Comparison of ENCODE assay signal across 8 cellular contexts in genomic region chr17:81710514-81711308, GRCh38. TPM values are rescaled to one million over a fixed set of nuclear protein-coding genes. Genes with fewer than 3 reads are reported as not detected.
DNase-seq lines count a peak whose midpoint lies in the region; ATAC-seq and TF ChIP-seq lines count a peak whose summit lies in the region.

No MANE protein-coding gene starts in this region.

- H2BK12ac ChIP-seq in trophoblast cell (ENCODE audit: low read length), result no peak overlapping the region

- H2BK120ac ChIP-seq in trophoblast cell (ENCODE audit: insufficient read depth, low read length, poor library complexity), result no peak overlapping the region

- no peaks in the 10 kb centered on the region for H3K27me3 ChIP-seq in heart left ventricle
- no peaks in the 10 kb centered on the region for H3K27me3 ChIP-seq in RWPE2 (ENCODE audit: insufficient read depth, poor library complexity, severe bottlenecking)
- H3K27me3 ChIP-seq in endocrine pancreas (ENCODE audit: control insufficient read depth, insufficient read depth, low read length), result no peaks in the 10 kb centered on the region
- no peaks in the 10 kb centered on the region for H3K27me3 ChIP-seq in trophoblast cell (ENCODE audit: insufficient read depth, low read length)

- no peak for DNase-seq in heart left ventricle
- DNase-seq in left ventricle myocardium superior, result no peak
- no peak for DNase-seq in RWPE2 (ENCODE audit: low spot score)
- no peak for DNase-seq in trophoblast cell
- no peak for DNase-seq in putamen (ENCODE audit: low spot score)
- DNase-seq in NCI-H345 treated with DMSO at 0.1 percent for 48 hours (lab: John Stamatoyannopoulos, UW; ENCODE audit: unreplicated experiment), result no peak
- DNase-seq in T1000 (lab: John Stamatoyannopoulos, UW), result no peak

- H3K4me3 ChIP-seq in heart left ventricle, result peak overlapping the region in 9 of 12 donors; percentile 59 to 98 (median 82)
- no peak overlapping the region for H3K4me3 ChIP-seq in RWPE2 (ENCODE audit: severe bottlenecking)
- H3K4me3 ChIP-seq in endocrine pancreas (ENCODE audit: control insufficient read depth, insufficient read depth, low read length), result no peak overlapping the region
- H3K4me3 ChIP-seq in trophoblast cell (ENCODE audit: low read depth, low read length), result no peak overlapping the region

- peak in 2 of 4 donors; percentile 3 to 31 for ATAC-seq in heart left ventricle
- no peak for ATAC-seq in left ventricle myocardium superior
- no peak for ATAC-seq in RWPE2 (ENCODE audit: low read depth)

- H2BK5ac ChIP-seq in trophoblast cell (ENCODE audit: low read depth, low read length, poor library complexity), result no peak overlapping the region

- H3K9ac ChIP-seq in endocrine pancreas (ENCODE audit: control insufficient read depth, insufficient read depth, low read length) (peak overlapping the region; percentile 27), trophoblast cell (ENCODE audit: low read length) (no peak overlapping the region)

- peaks cover 4% of the 10 kb centered on the region for H3K79me1 ChIP-seq in trophoblast cell (ENCODE audit: low read length)

- no peak overlapping the region for H3K18ac ChIP-seq in trophoblast cell (ENCODE audit: low read length)

- peak overlapping the region; percentile 87 for H3K4me2 ChIP-seq in trophoblast cell (ENCODE audit: low read length)

- H4K12ac ChIP-seq in trophoblast cell (ENCODE audit: low read depth, low read length), result no peak overlapping the region

- H3K36me3 ChIP-seq in heart left ventricle (peaks cover 0 to 28% (median 23%) of the 10 kb centered on the region in 9 donors), RWPE2 (ENCODE audit: low read depth) (peaks cover 29% of the 10 kb centered on the region), endocrine pancreas (ENCODE audit: control insufficient read depth, insufficient read depth, low read length) (no peaks in the 10 kb centered on the region), trophoblast cell (ENCODE audit: control insufficient read depth in 1 of 2, insufficient read depth in 2 of 2, low read length in 2 of 2) (peaks cover 30 to 35% of the 10 kb centered on the region in 2 experiments)

- H2AK5ac ChIP-seq in trophoblast cell (ENCODE audit: low read length), result no peak overlapping the region

- no peak overlapping the region for H4K91ac ChIP-seq in trophoblast cell (ENCODE audit: low read depth, low read length)

- peaks cover 5% of the 10 kb centered on the region for H3K79me2 ChIP-seq in trophoblast cell (ENCODE audit: control insufficient read depth, insufficient read depth, low read length, poor library complexity)

- WGBS in heart left ventricle, 4 donors, result 11 to 15% (median 13%) methylated on average over 26 to 29 of the region's 29 CpGs
- no CpG with 5 or more reads among the region's 29 CpGs for WGBS in trophoblast cell (ENCODE audit: extremely low coverage, insufficient coverage, insufficient read length)

- no peak overlapping the region for H3K14ac ChIP-seq in trophoblast cell (ENCODE audit: low read length)

- H3K4me1 ChIP-seq in heart left ventricle (peaks cover 6 to 35% (median 27%) of the 10 kb centered on the region in 12 donors), RWPE2 (ENCODE audit: insufficient read depth, poor library complexity, severe bottlenecking) (peaks cover 13% of the 10 kb centered on the region), endocrine pancreas (ENCODE audit: control insufficient read depth, insufficient read depth, low read length) (no peaks in the 10 kb centered on the region), trophoblast cell (ENCODE audit: control insufficient read depth in 1 of 2, insufficient read depth in 2 of 2, low read length in 2 of 2) (peaks cover 20 to 27% of the 10 kb centered on the region in 2 experiments)

- TF ChIP-seq CTCF in heart left ventricle (IDR thresholded peaks at IDR 0.05) (no peak), RWPE2 (IDR thresholded peaks at IDR 0.05; ENCODE audit: poor library complexity, severe bottlenecking) (no peak)

- no peak overlapping the region for H3K4ac ChIP-seq in trophoblast cell (ENCODE audit: low read depth, low read length)

- H3K27ac ChIP-seq in heart left ventricle, result no peak overlapping the region
- H3K27ac ChIP-seq in RWPE2 (ENCODE audit: poor library complexity, severe bottlenecking), result peak overlapping the region; percentile 66
- H3K27ac ChIP-seq in trophoblast cell (ENCODE audit: low read depth, low read length), result no peak overlapping the region

- no peak overlapping the region for H3K23ac ChIP-seq in trophoblast cell (ENCODE audit: low read length)

- no peaks in the 10 kb centered on the region for H3K9me3 ChIP-seq in heart left ventricle
- no peaks in the 10 kb centered on the region for H3K9me3 ChIP-seq in RWPE2 (ENCODE audit: severe bottlenecking)
- H3K9me3 ChIP-seq in endocrine pancreas (ENCODE audit: control insufficient read depth, low read length), result no peaks in the 10 kb centered on the region
- H3K9me3 ChIP-seq in trophoblast cell (ENCODE audit: insufficient read depth, low read depth, low read length), result peaks cover 2% of the 10 kb centered on the region

- TF ChIP-seq POLR2A in heart left ventricle (IDR thresholded peaks at IDR 0.05), result no peak

- intact Hi-C loops in heart left ventricle (cut with DNase I) (loop anchor here in 1 of 10 donors (2.0 kb wide), 1 partner anchor 34 kb away; no protein-coding TSS in a partner anchor), left ventricle myocardium superior (cut with micrococcal nuclease) (no loop called here)

- no peak overlapping the region for H2AFZ ChIP-seq in trophoblast cell (ENCODE audit: insufficient read depth, low read length, poor library complexity)

- no peak overlapping the region for H4K8ac ChIP-seq in trophoblast cell (ENCODE audit: low read depth, low read length)

RNA-seq across cellular contexts. Expression of gene SLC25A10, which starts 1.4 kb away (rescaled TPM):
- total RNA-seq in heart left ventricle (10 to 100 TPM in 2 of 9 donors, 1 to 10 TPM in 7; 7.0 to 13.6 (median 8.2) TPM), left ventricle myocardium superior (8.6 TPM)
- polyA plus RNA-seq in heart left ventricle, result 10 to 100 TPM; 10.8 to 17.9 TPM
- 10.3 and 11.3 TPM in 2 replicates for polyA plus RNA-seq in trophoblast cell (2013)

RNA-seq across cellular contexts. Expression of gene MRPL12, which starts 7.5 kb away (rescaled TPM):
- total RNA-seq in heart left ventricle (100 to 1,000 TPM in 8 of 9 donors, 10 to 100 TPM in 1; 98.8 to 182 (median 133) TPM), left ventricle myocardium superior (184 TPM)
- 100 to 1,000 TPM; 343 to 525 TPM for polyA plus RNA-seq in heart left ventricle
- polyA plus RNA-seq in trophoblast cell (2013), result 59.9 and 63.0 TPM in 2 replicates

RNA-seq across cellular contexts. Expression of gene HGS, which starts 26.9 kb away (rescaled TPM):
- total RNA-seq in heart left ventricle (10 to 100 TPM; 37.4 to 90.8 (median 40.3) TPM), left ventricle myocardium superior (42.1 TPM)
- polyA plus RNA-seq in heart left ventricle, result 10 to 100 TPM; 53.8 to 81.4 TPM
- polyA plus RNA-seq in trophoblast cell (2013), result 57.4 and 59.9 TPM in 2 replicates

RNA-seq across cellular contexts. Expression of gene ARL16, which starts 27.1 kb away (rescaled TPM):
- total RNA-seq in heart left ventricle (10 to 100 TPM; 10.2 to 22.3 (median 13.3) TPM), left ventricle myocardium superior (12.0 TPM)
- 10 to 100 TPM; 22.4 to 23.6 TPM for polyA plus RNA-seq in heart left ventricle
- 34.8 and 35.3 TPM in 2 replicates for polyA plus RNA-seq in trophoblast cell (2013)

RNA-seq across cellular contexts. Expression of gene CCDC137, which starts 44.2 kb away (rescaled TPM):
- total RNA-seq in heart left ventricle (10 to 100 TPM in 1 of 9 donors, 1 to 10 TPM in 8; 3.5 to 10.1 (median 6.3) TPM), left ventricle myocardium superior (6.2 TPM)
- polyA plus RNA-seq in heart left ventricle, result 10 to 100 TPM in 1 of 2 donors, 1 to 10 TPM in 1; 8.2 to 20.0 TPM
- polyA plus RNA-seq in trophoblast cell (2013), result 23.6 and 24.3 TPM in 2 replicates

Comparison
In these comparisons a context has a peak if more than half of its experiments do, and no peak if none do; other contexts are left out.
1. H3K4me3 ChIP-seq: peak in heart left ventricle (9 of 12); none in RWPE2 (single experiment), endocrine pancreas (single experiment) and trophoblast cell (single experiment).